In genomic region chr4:845233-845835, GRCh38 we compare ENCODE assay signal across 13 cellular contexts. TPM values are rescaled to one million over a fixed set of nuclear protein-coding genes. Genes with fewer than 3 reads are reported as not detected.
DNase-seq lines count a peak whose midpoint lies in the region; TF ChIP-seq lines count a peak whose summit lies in the region.
"Had no signal": no experiment of that assay in that cellular context is flagged by ENCODE, and none has a peak within 500 bp of the region (broad histone marks: within the 10 kb centered on the region; RNA-seq: fewer than 3 reads in every experiment).

No MANE protein-coding gene starts in this region.

- no peak overlapping the region for H2BK12ac ChIP-seq in neuronal stem cell (ENCODE audit: low read length)

- H3K23ac ChIP-seq in neuronal stem cell (ENCODE audit: low read depth, low read length, poor library complexity), result no peak overlapping the region

- H3K9ac ChIP-seq in neuronal stem cell (ENCODE audit: low read depth, low read length, poor library complexity), result peak overlapping the region; percentile 67

- H3K36me3 ChIP-seq in neuronal stem cell (replicated peaks in 1 of 2; ENCODE audit: control insufficient read depth in 2 of 2, insufficient read depth in 2 of 2, low read length in 2 of 2) (peaks cover 5 to 35% of the 10 kb centered on the region in 2 donors), MG63 (no peaks in the 10 kb centered on the region)

- no peak overlapping the region for H3K4me2 ChIP-seq in neuronal stem cell (ENCODE audit: insufficient read depth, low read length, poor library complexity, severe bottlenecking)

- no peak overlapping the region for H2AFZ ChIP-seq in neuronal stem cell (ENCODE audit: low read length)

- H2BK120ac ChIP-seq in neuronal stem cell (ENCODE audit: low read depth, low read length), result no peak overlapping the region

- no peak overlapping the region for H2BK5ac ChIP-seq in neuronal stem cell (ENCODE audit: low read length)

- H3K27ac ChIP-seq in neuronal stem cell (replicated peaks; ENCODE audit: low read length), result no peak overlapping the region

- no peak overlapping the region for H3K4ac ChIP-seq in neuronal stem cell (ENCODE audit: low read length)

- no peaks in the 10 kb centered on the region for H3K9me3 ChIP-seq in neuronal stem cell (replicated peaks in 1 of 2; ENCODE audit: control insufficient read depth in 2 of 2, insufficient read depth in 1 of 2, low read depth in 1 of 2, low read length in 2 of 2)
- H3K9me3 ChIP-seq in MG63, result no peaks in the 10 kb centered on the region

- peaks cover 2% of the 10 kb centered on the region for H3K79me1 ChIP-seq in neuronal stem cell (ENCODE audit: low read depth, low read length)

- WGBS in neuronal stem cell (ENCODE audit: extremely low coverage in 2 of 2, insufficient read length in 2 of 2, insufficient replicate concordance in 1 of 2), 2 donors, result no CpG with 5 or more reads among the region's 9 CpGs

- no peak for TF ChIP-seq CTCF in AG10803 (conservative IDR thresholded peaks at IDR 0.05; ENCODE audit: low read length)

- H2BK15ac ChIP-seq in neuronal stem cell (ENCODE audit: low read length), result no peak overlapping the region

- H3K4me3 ChIP-seq in AG10803 (ENCODE audit: low read length) (no peak overlapping the region), neuronal stem cell (ENCODE audit: low read length in 2 of 2) (no peak overlapping the region), MG63 (no peak overlapping the region)

- H3K4me1 ChIP-seq in neuronal stem cell (ENCODE audit: control insufficient read depth in 2 of 2, insufficient read depth in 1 of 2, low read depth in 1 of 2, low read length in 2 of 2), result peaks cover 0 to 3% of the 10 kb centered on the region in 2 donors

- no peak overlapping the region for H3K14ac ChIP-seq in neuronal stem cell (ENCODE audit: low read length)

- no peak overlapping the region for H4K91ac ChIP-seq in neuronal stem cell (ENCODE audit: low read depth, low read length, poor library complexity)

- H2AK5ac ChIP-seq in neuronal stem cell (ENCODE audit: low read depth, low read length), result no peak overlapping the region

- peak; percentile 57 for DNase-seq in AG10803 (ENCODE audit: low read depth)
- peak; percentile 7 for DNase-seq in HCEC 1CT
- peak; percentile 12 for DNase-seq in fibroblast of gingiva (ENCODE audit: low read depth)
- DNase-seq in neuronal stem cell (ENCODE audit: low spot score), result no peak
- DNase-seq in SKM-1 treated with dmso at 0.1 percent for 144 hours (lab: John Stamatoyannopoulos, UW; ENCODE audit: unreplicated experiment), result no peak
- no peak for DNase-seq in NCI-H2196 treated with DMSO at 0.1 percent for 48 hours (lab: John Stamatoyannopoulos, UW; ENCODE audit: unreplicated experiment)
- DNase-seq in MG63, result no peak
- DNase-seq in NCI-H345 treated with DMSO at 0.1 percent for 48 hours (lab: John Stamatoyannopoulos, UW; ENCODE audit: unreplicated experiment), result no peak
- DNase-seq: CD4-positive, alpha-beta T cell; DMS79 treated with DMSO at 0.1 percent for 48 hours; foreskin melanocyte; NCI-H1105 treated with DMSO at 0.1 percent for 48 hours; nucleus accumbens had no signal

- H3K18ac ChIP-seq in neuronal stem cell (ENCODE audit: low read length), result peak overlapping the region; percentile 77

- H3K27me3 ChIP-seq in neuronal stem cell (ENCODE audit: control insufficient read depth in 3 of 3, insufficient read depth in 3 of 3, low read depth in 1 of 3, low read length in 3 of 3), result no peaks in the 10 kb centered on the region
- no peaks in the 10 kb centered on the region for H3K27me3 ChIP-seq in MG63

- no peak overlapping the region for H4K8ac ChIP-seq in neuronal stem cell (ENCODE audit: low read depth, low read length)

RNA-seq across cellular contexts. Expression of gene CPLX1, which starts 19.4 kb away (rescaled TPM):
- polyA plus RNA-seq in neuronal stem cell (2013, experiment 1 of 2), result 0.13 TPM
- 0.12 TPM for polyA plus RNA-seq in neuronal stem cell (2013, experiment 2 of 2)
- not detected in 2 replicates for total RNA-seq in MG63 (2014; rRNA removed; shearing (Covaris generic); ENCODE audit: low replicate concordance)

Comparison
In these comparisons a context has a peak if more than half of its experiments do, and no peak if none do; other contexts are left out.
1. DNase-seq: peak in AG10803 (single experiment), HCEC 1CT (single experiment) and fibroblast of gingiva (single experiment); none in neuronal stem cell (single experiment), SKM-1 treated with dmso at 0.1 percent for 144 hours (single experiment), NCI-H2196 treated with DMSO at 0.1 percent for 48 hours (single experiment), MG63 (single experiment) and NCI-H345 treated with DMSO at 0.1 percent for 48 hours (single experiment).